In the genomic region with DNA sequence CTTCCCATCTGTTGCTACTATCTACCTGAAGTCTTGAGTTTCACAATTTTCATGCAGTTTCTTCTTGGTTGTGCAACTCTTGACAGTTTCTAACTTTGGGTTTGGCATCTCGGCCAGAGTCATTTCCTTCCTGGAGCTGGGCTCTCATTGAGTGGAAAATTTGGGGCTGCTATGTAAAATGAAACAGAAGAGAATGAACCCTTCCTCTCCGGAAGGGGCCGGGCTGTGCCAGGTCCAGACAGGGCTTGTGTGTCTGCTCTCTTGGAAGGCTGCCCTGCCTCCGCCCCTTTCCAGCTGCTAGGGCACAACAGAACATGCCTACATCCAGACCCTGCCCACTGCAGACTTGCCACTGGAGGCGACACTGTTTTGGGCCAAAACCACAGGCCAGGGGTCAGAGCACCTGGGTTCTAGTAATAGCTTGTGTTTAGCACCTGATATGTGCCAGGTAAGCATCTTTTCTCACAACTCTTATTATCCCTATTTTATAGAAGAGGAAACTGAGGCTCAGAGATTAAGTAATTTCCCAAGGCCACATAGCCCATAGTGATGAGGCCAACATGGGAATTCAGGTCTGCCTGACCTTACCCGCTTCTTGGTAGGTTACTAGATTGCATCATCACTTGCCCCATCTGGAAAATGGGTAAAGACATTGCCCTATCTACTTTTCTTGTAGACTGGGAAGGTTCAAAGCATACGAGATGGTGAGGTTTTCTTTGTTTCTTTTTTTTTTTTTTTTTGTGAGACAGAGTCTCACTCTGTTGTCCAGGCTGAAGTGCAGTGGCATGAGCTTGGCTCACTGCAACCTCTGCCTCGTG, we compare ENCODE assay signal across 8 cellular contexts. TPM values are rescaled to one million over a fixed set of nuclear protein-coding genes. Genes with fewer than 3 reads are reported as not detected.
DNase-seq lines count a peak whose midpoint lies in the region; ATAC-seq and TF ChIP-seq lines count a peak whose summit lies in the region.

No MANE protein-coding gene starts in this region.

- peak; percentile 55 for ATAC-seq in Right ventricle myocardium inferior
- ATAC-seq in GM19328 (IDR thresholded peaks at IDR 0.05; ENCODE audit: unreplicated experiment): no peak

- H3K27ac ChIP-seq in sigmoid colon (peak overlapping the region; percentile 84 to 90 (median 86)), brain microvascular endothelial cell (no peak overlapping the region)

- H3K4me3 ChIP-seq in sigmoid colon (no peak overlapping the region), brain microvascular endothelial cell (ENCODE audit: low read depth, low read length) (no peak overlapping the region)

- no peak for TF ChIP-seq EP300 in sigmoid colon (IDR thresholded peaks at IDR 0.05)

- 28 to 41% methylated on average over 8 of the region's 8 CpGs for WGBS in sigmoid colon, 2 donors

- in situ Hi-C loops in brain microvascular endothelial cell (cut with HindIII; ENCODE audit: low pct_ligation_motif_present, low sequenced_read_pairs): no loop called here

- H3K27me3 ChIP-seq in sigmoid colon (no peaks in the 10 kb centered on the region), brain microvascular endothelial cell (replicated peaks) (no peaks in the 10 kb centered on the region)

- no peak for TF ChIP-seq POLR2A in sigmoid colon (IDR thresholded peaks at IDR 0.05)

- H3K9me3 ChIP-seq in sigmoid colon: no peaks in the 10 kb centered on the region

- H3K4me1 ChIP-seq in sigmoid colon: peaks cover 0 to 70% (median 63%) of the 10 kb centered on the region in 4 donors

- peak in 13 of 14 donors; percentile 5 to 92 (median 84) for DNase-seq in C1 segment of cervical spinal cord (lab: John Stamatoyannopoulos, UW)
- peak; percentile 66 for DNase-seq in NCI-H2029 (lab: John Stamatoyannopoulos, UW)
- peak; percentile 31 for DNase-seq in activated gamma-delta T cell (lab: John Stamatoyannopoulos, UW)
- peak; percentile 95 for DNase-seq in Right ventricle myocardium inferior (ENCODE audit: missing footprints)
- peak; percentile 95 for DNase-seq in sigmoid colon
- no peak for DNase-seq in brain microvascular endothelial cell
- DNase-seq in cerebellar cortex (ENCODE audit: low spot score): no peak

- TF ChIP-seq CTCF in sigmoid colon (IDR thresholded peaks at IDR 0.05) (no peak), brain microvascular endothelial cell (IDR thresholded peaks at IDR 0.05; ENCODE audit: low read depth, low read length, missing control alignments) (no peak)

- no peaks in the 10 kb centered on the region for H3K36me3 ChIP-seq in sigmoid colon
- H3K36me3 ChIP-seq in brain microvascular endothelial cell (replicated peaks): no peaks in the 10 kb centered on the region

- intact Hi-C loops in Right ventricle myocardium inferior (cut with DNase I) (no loop called here), sigmoid colon (cut with DNase I) (no loop called here)

RNA-seq across cellular contexts. Expression of a gene that starts 25.0 kb away (rescaled TPM):
- total RNA-seq in Right ventricle myocardium inferior: 2.0 TPM
- 1 to 10 TPM; 1.1 to 6.1 (median 3.7) TPM for total RNA-seq in sigmoid colon
- polyA plus RNA-seq in sigmoid colon: 1 to 10 TPM; 1.2 to 2.8 (median 2.8) TPM

RNA-seq across cellular contexts. Expression of a gene that starts 48.2 kb away (rescaled TPM):
- 13.1 TPM for total RNA-seq in Right ventricle myocardium inferior
- total RNA-seq in sigmoid colon: 10 to 100 TPM; 20.1 to 29.9 (median 25.8) TPM
- 10 to 100 TPM; 20.4 to 35.4 (median 28.9) TPM for polyA plus RNA-seq in sigmoid colon

RNA-seq across cellular contexts. Expression of a gene that starts 58.5 kb away (rescaled TPM):
- total RNA-seq in Right ventricle myocardium inferior (15.1 TPM), sigmoid colon (10 to 100 TPM; 11.2 to 23.3 (median 12.6) TPM)
- 10 to 100 TPM; 13.4 to 25.7 (median 17.4) TPM for polyA plus RNA-seq in sigmoid colon

Comparison
In these comparisons a context has a peak if more than half of its experiments do, and no peak if none do; other contexts are left out.
1. DNase-seq: peak in C1 segment of cervical spinal cord (13 of 14), NCI-H2029 (single experiment), activated gamma-delta T cell (single experiment), Right ventricle myocardium inferior (single experiment) and sigmoid colon (single experiment); none in brain microvascular endothelial cell (single experiment) and cerebellar cortex (single experiment).